ENCODE assay signal across 20 cellular contexts in the genomic region with DNA sequence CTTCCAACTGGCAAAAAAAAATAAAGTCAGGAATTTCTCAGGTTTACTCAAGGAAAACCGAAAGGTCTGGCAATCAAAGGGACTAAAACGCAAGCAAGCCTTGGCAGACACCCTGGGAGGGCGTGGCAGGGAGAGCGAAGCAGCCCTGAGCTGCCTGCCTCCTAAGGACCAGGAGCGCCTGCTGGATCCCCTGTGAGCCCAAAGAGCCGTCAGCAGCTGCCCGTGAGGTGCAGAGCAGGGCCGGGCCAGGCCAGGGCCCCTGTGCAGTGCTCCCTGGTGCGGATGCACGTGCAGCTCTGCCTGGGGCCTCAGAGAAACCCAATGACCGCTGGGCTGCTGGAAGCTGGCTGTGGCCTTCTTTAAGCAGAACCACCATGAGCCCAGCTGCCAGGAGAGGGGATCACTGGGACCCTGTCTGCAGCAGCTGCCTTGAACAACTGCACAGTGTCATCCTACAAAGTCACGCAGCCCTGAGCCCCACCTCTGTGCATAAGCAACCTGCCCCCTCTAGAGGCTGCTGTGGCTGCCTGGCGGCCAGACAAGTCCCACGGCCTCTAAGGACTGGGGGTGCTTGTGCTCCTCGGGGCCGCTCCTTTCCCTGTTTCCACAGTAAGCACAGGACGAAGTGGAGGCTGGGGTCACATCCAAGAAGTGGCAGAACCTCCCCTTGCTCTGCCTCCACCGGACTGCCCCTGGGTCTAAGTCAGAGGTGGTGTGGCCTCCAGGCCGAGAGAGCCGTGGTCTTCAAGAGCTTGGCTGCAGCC. TPM values are rescaled to one million over a fixed set of nuclear protein-coding genes. Genes with fewer than 3 reads are reported as not detected.
A peak's percentile ranks its signal among the peaks of the same experiment; 100 is the strongest.
DNase-seq lines count a peak whose midpoint lies in the region; ATAC-seq and TF ChIP-seq lines count a peak whose summit lies in the region.
"Had no signal": no experiment of that assay in that cellular context is flagged by ENCODE, and none has a peak within 500 bp of the region (broad histone marks: within the 10 kb centered on the region; RNA-seq: fewer than 3 reads in every experiment).

No MANE protein-coding gene starts in this region.

- ATAC-seq in esophagus mucosa, result peak; percentile 40
- ATAC-seq in HG03025 (IDR thresholded peaks at IDR 0.05; ENCODE audit: low FRiP score, unreplicated experiment), result no peak
- ATAC-seq: stimulated activated effector memory CD8-positive, alpha-beta T cell treated with anti-CD3 and anti-CD28 coated beads, Interleukin-12 subunit alpha, Interleukin-12 subunit beta, amount 100 ng/mL, for 72 hours had no signal

- no peak overlapping the region for H3K27ac Mint-ChIP-seq in mesothelial cell of epicardium
- H3K27ac Mint-ChIP-seq: IgD-negative memory B cell; stimulated activated effector memory CD8-positive, alpha-beta T cell treated with anti-CD3 and anti-CD28 coated beads, Interleukin-12 subunit alpha, Interleukin-12 subunit beta, amount 100 ng/mL, for 72 hours; T-helper 1 cell treated with Interleukin-12 subunit alpha and Interleukin-12 subunit beta and Interleukin-4 antibody, amounts not matched to agents 30 μg/mL and 1 μg/mL, for 36 hours; type B pancreatic cell had no signal

- no peaks in the 10 kb centered on the region for H3K4me1 Mint-ChIP-seq in mesothelial cell of epicardium

- H3K36me3 ChIP-seq in stomach, result peaks cover 42 to 88% (median 85%) of the 10 kb centered on the region in 4 donors

- H3K9me3 ChIP-seq in stomach, result no peaks in the 10 kb centered on the region
- H3K9me3 ChIP-seq: esophagus squamous epithelium had no signal

- POLR2A ChIA-PET in RWPE1 (lab: Yijun Ruan, JAX; ENCODE audit: low non-redundant PET), result no interaction called here

- H3K4me3 ChIP-seq in stomach, result no peak overlapping the region
- H3K4me3 ChIP-seq: esophagus squamous epithelium had no signal

- H3K27me3 Mint-ChIP-seq in mesothelial cell of epicardium (ENCODE audit: low read depth), result no peaks in the 10 kb centered on the region
- H3K27me3 Mint-ChIP-seq: IgD-negative memory B cell had no signal

- no peak for TF ChIP-seq POLR2A in stomach (IDR thresholded peaks at IDR 0.05)

- H3K27me3 ChIP-seq in stomach, result no peaks in the 10 kb centered on the region
- H3K27me3 ChIP-seq: esophagus squamous epithelium had no signal

- WGBS in stomach, 5 donors, result 17 to 68% (median 52%) methylated on average over 3 to 20 of the region's 20 CpGs

- peaks cover 11% of the 10 kb centered on the region for H3K9me3 Mint-ChIP-seq in mesothelial cell of epicardium
- H3K9me3 Mint-ChIP-seq: stimulated activated effector memory CD8-positive, alpha-beta T cell treated with anti-CD3 and anti-CD28 coated beads, Interleukin-12 subunit alpha, Interleukin-12 subunit beta, amount 100 ng/mL, for 72 hours; T-helper 1 cell treated with Interleukin-12 subunit alpha and Interleukin-12 subunit beta and Interleukin-4 antibody, amounts not matched to agents 30 μg/mL and 1 μg/mL, for 36 hours; type B pancreatic cell had no signal

- no peak for TF ChIP-seq EP300 in stomach (IDR thresholded peaks at IDR 0.05)

- intact Hi-C loops in stomach (cut with DNase I; ENCODE audit: low total_unique reads), result loop anchor here (5.0 kb wide), 1 partner anchor 180 kb away; no protein-coding TSS in a partner anchor

- H3K4me3 Mint-ChIP-seq in mesothelial cell of epicardium, result no peak overlapping the region
- H3K4me3 Mint-ChIP-seq: IgD-negative memory B cell; stimulated activated effector memory CD8-positive, alpha-beta T cell treated with anti-CD3 and anti-CD28 coated beads, Interleukin-12 subunit alpha, Interleukin-12 subunit beta, amount 100 ng/mL, for 72 hours; T-helper 1 cell treated with Interleukin-12 subunit alpha and Interleukin-12 subunit beta and Interleukin-4 antibody, amounts not matched to agents 30 μg/mL and 1 μg/mL, for 36 hours; type B pancreatic cell had no signal

- peak overlapping the region; percentile 56 for H3K27ac ChIP-seq in RWPE1
- H3K27ac ChIP-seq in stomach, result peak overlapping the region in 4 of 5 donors; percentile 43 to 81 (median 56)
- H3K27ac ChIP-seq: esophagus squamous epithelium had no signal

- CTCF ChIA-PET in RWPE1 (lab: Yijun Ruan, JAX), result interaction anchor here (2.8 kb wide), 1 partner anchor 181 kb away, joined by 39 read pairs; no protein-coding TSS in a partner anchor

- DNase-seq in RWPE1 (ENCODE audit: low spot score), result no peak
- DNase-seq in stomach, result peak; percentile 90
- no peak for DNase-seq in mesothelial cell of epicardium (ENCODE audit: low spot score in 2 of 2, unreplicated experiment in 2 of 2)
- no peak for DNase-seq in stimulated activated CD4-positive, alpha-beta T cell treated with anti-CD3 and anti-CD28 coated beads, Interleukin-4, amount 100 ng/mL, for 4 hours
- DNase-seq: activated CD4-positive, CD25-positive, alpha-beta regulatory T cell; activated naive CD4-positive, alpha-beta T cell treated with Interleukin-2 at 50 U/mL for 16 hours; C1 segment of cervical spinal cord; dermis blood vessel endothelial cell; esophagus squamous epithelium; head of caudate nucleus; kidney glomerular epithelial cell; NCI-H2227 treated with DMSO at 0.1 percent for 48 hours; Right ventricle myocardium superior; small intestine had no signal

- TF ChIP-seq CTCF in RWPE1 (conservative IDR thresholded peaks at IDR 0.05; ENCODE audit: low read depth) (no peak), stomach (IDR thresholded peaks at IDR 0.05) (no peak), mesothelial cell of epicardium (IDR thresholded peaks at IDR 0.05; ENCODE audit: unreplicated experiment) (no peak)

- H3K4me1 ChIP-seq in stomach, result peaks cover 8 to 28% (median 17%) of the 10 kb centered on the region in 4 donors

- peaks cover 39% of the 10 kb centered on the region for H3K36me3 Mint-ChIP-seq in mesothelial cell of epicardium

RNA-seq across cellular contexts. Expression of a gene that starts 29.2 kb away (rescaled TPM):
- total RNA-seq in esophagus mucosa, result 146 TPM
- 100 to 1,000 TPM in 2 of 5 donors, 10 to 100 TPM in 3; 25.1 to 137 (median 87.9) TPM for total RNA-seq in stomach
- 100 to 1,000 TPM; 103 to 174 (median 103) TPM for polyA plus RNA-seq in stomach
- 87.8 to 93.5 TPM (median 93.5 TPM) in 3 replicates for total RNA-seq in mesothelial cell of epicardium

RNA-seq across cellular contexts. Expression of a gene that starts 29.2 kb away (rescaled TPM):
- 11.7 TPM for total RNA-seq in esophagus mucosa
- 10 to 100 TPM in 4 of 5 donors, 1 to 10 TPM in 1; 6.4 to 59.4 (median 25.3) TPM for total RNA-seq in stomach
- polyA plus RNA-seq in stomach, result 10 to 100 TPM; 35.1 to 69.5 (median 57.7) TPM
- 21.0 to 23.2 TPM (median 22.9 TPM) in 3 replicates for total RNA-seq in mesothelial cell of epicardium

RNA-seq across cellular contexts. Expression of a gene that starts 57.7 kb away (rescaled TPM):
- 3.9 TPM for total RNA-seq in esophagus mucosa
- total RNA-seq in stomach, result 1 to 10 TPM in 2 of 5 donors, under 1 TPM in 2, not detected in 1; 0.29 to 4.1 (median 1.7) TPM
- 1 to 10 TPM; 1.8 to 6.8 (median 3.2) TPM for polyA plus RNA-seq in stomach
- total RNA-seq in mesothelial cell of epicardium, result 9.0 to 9.9 TPM (median 9.8 TPM) in 3 replicates

RNA-seq across cellular contexts. Expression of a gene that starts 57.7 kb away (rescaled TPM):
- total RNA-seq in esophagus mucosa (14.0 TPM), stomach (10 to 100 TPM in 2 of 5 donors, 1 to 10 TPM in 3; 1.7 to 28.1 (median 8.7) TPM), mesothelial cell of epicardium (32.2 to 35.1 TPM (median 34.3 TPM) in 3 replicates)
- 10 to 100 TPM in 1 of 3 donors, 1 to 10 TPM in 2; 5.2 to 12.1 (median 5.8) TPM for polyA plus RNA-seq in stomach
